ENCODE assay signal across 8 cellular contexts in the genomic region with DNA sequence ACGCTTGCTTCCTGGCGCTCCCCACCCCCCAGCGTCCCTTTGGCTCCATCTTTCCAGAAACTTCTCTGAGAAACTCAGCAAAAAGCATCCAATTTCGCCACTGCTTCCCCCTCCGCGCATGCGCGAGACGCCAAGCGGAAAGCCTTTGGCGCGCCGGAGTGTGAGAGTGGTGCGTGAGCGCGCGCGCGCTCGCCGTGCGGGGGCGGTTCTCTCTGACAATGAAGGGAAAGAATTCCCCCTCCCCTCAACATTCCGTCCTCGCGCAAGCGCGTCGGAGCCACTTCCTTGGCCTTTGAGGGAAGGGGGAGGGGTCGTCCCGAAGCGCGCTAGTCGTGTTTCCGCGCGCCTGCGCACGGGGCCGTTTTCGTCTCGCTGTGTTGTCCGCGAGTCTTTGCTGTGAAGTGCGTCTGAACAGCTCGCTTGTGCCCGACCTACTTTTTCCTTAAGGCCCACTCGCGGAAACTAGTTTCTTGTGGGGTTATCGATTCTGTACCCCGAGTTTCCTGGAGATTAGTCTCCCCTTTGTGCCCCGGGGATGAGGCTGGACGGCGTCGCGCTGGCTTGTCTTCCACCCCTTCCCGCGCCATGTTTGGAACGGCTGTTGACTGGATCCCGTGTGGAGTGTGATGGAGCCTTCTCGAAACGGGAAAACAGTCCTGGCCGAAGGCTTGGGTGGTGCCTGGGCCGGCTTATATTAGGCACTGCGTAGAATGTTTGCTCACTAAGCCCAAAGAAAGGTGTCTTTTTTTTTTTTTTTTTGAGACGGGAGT. TPM values are rescaled to one million over a fixed set of nuclear protein-coding genes. Genes with fewer than 3 reads are reported as not detected.
DNase-seq lines count a peak whose midpoint lies in the region; ATAC-seq and TF ChIP-seq lines count a peak whose summit lies in the region.

No MANE protein-coding gene starts in this region.

- H3K36me3 ChIP-seq in SU-DHL-6 (ENCODE audit: low read length) = no peaks in the 10 kb centered on the region
- H3K36me3 ChIP-seq in thoracic aorta = no peaks in the 10 kb centered on the region

- H3K36me3 Mint-ChIP-seq in activated naive CD8-positive, alpha-beta T cell treated with anti-CD3 and anti-CD28 coated beads, Interleukin-2, amount 50 U/mL, for 24 hours (ENCODE audit: low read depth) = peaks cover 6% of the 10 kb centered on the region
- H3K36me3 Mint-ChIP-seq in osteocyte (ENCODE audit: unreplicated experiment) = peaks cover 1% of the 10 kb centered on the region

- peak; percentile 94 for DNase-seq in GM10266 (ENCODE audit: extremely low spot score)
- peak; percentile 93 for DNase-seq in NCI-H1417 treated with DMSO at 0.1 percent for 48 hours (lab: John Stamatoyannopoulos, UW)
- peak; percentile 100 for DNase-seq in activated naive CD8-positive, alpha-beta T cell treated with anti-CD3 and anti-CD28 coated beads, Interleukin-2, amount 50 U/mL, for 24 hours
- peak; percentile 100 for DNase-seq in Right ventricle myocardium inferior (ENCODE audit: missing footprints)
- DNase-seq in osteocyte (ENCODE audit: extremely low spot score, unreplicated experiment) = peak; percentile 100
- peak; percentile 98 for DNase-seq in thoracic aorta (ENCODE audit: low spot score)

- no peaks in the 10 kb centered on the region for H3K9me3 Mint-ChIP-seq in activated naive CD8-positive, alpha-beta T cell treated with anti-CD3 and anti-CD28 coated beads, Interleukin-2, amount 50 U/mL, for 24 hours
- no peaks in the 10 kb centered on the region for H3K9me3 Mint-ChIP-seq in osteocyte (ENCODE audit: unreplicated experiment)

- peaks cover 59% of the 10 kb centered on the region for H3F3A ChIP-seq in SU-DHL-6 (ENCODE audit: insufficient read depth)

- peak overlapping the region; percentile 88 for H3K9ac ChIP-seq in SU-DHL-6 (ENCODE audit: low read length)

- peak overlapping the region; percentile 90 for H3K4me3 Mint-ChIP-seq in activated naive CD8-positive, alpha-beta T cell treated with anti-CD3 and anti-CD28 coated beads, Interleukin-2, amount 50 U/mL, for 24 hours
- H3K4me3 Mint-ChIP-seq in osteocyte (ENCODE audit: unreplicated experiment) = peak overlapping the region; percentile 93

- H3K27ac ChIP-seq in SU-DHL-6 (ENCODE audit: low read depth, low read length) (peak overlapping the region; percentile 98), thoracic aorta (peak overlapping the region; percentile 99 to 100)

- peak overlapping the region; percentile 72 for H3K4me3 ChIP-seq in SU-DHL-6 (ENCODE audit: insufficient read depth, low read length, poor library complexity, severe bottlenecking)
- peak overlapping the region; percentile 85 for H3K4me3 ChIP-seq in thoracic aorta

- H2AFZ ChIP-seq in SU-DHL-6 (ENCODE audit: low read depth, low read length, severe bottlenecking) = peak overlapping the region; percentile 49

- ATAC-seq in HG02678 (IDR thresholded peaks at IDR 0.05; ENCODE audit: unreplicated experiment) (peak; percentile 50), Right ventricle myocardium inferior (peak; percentile 91), thoracic aorta (ENCODE audit: insufficient number of reproducible peaks, low FRiP score, low read depth) (peak; percentile 89)
- ATAC-seq in activated naive CD8-positive, alpha-beta T cell treated with anti-CD3 and anti-CD28 coated beads, Interleukin-2, amount 50 U/mL, for 24 hours = peak; percentile 25

- H3K27me3 Mint-ChIP-seq in activated naive CD8-positive, alpha-beta T cell treated with anti-CD3 and anti-CD28 coated beads, Interleukin-2, amount 50 U/mL, for 24 hours = peaks cover 3% of the 10 kb centered on the region
- no peaks in the 10 kb centered on the region for H3K27me3 Mint-ChIP-seq in osteocyte (ENCODE audit: unreplicated experiment)

- H3K9me3 ChIP-seq in SU-DHL-6 (ENCODE audit: insufficient read depth, low read length) = no peaks in the 10 kb centered on the region
- no peaks in the 10 kb centered on the region for H3K9me3 ChIP-seq in thoracic aorta

- H3K27me3 ChIP-seq in SU-DHL-6 (ENCODE audit: low read length) (no peaks in the 10 kb centered on the region), thoracic aorta (replicated peaks; ENCODE audit: insufficient read depth) (no peaks in the 10 kb centered on the region)

- peak overlapping the region; percentile 100 for H3K4me2 ChIP-seq in SU-DHL-6 (ENCODE audit: low read depth, low read length, poor library complexity, severe bottlenecking)

- intact Hi-C loops in Right ventricle myocardium inferior (cut with DNase I) = loop anchor here (1.0 kb wide), 1 partner anchor 11 kb away; a partner anchor contains a TSS

- peak overlapping the region; percentile 99 for H3K27ac Mint-ChIP-seq in activated naive CD8-positive, alpha-beta T cell treated with anti-CD3 and anti-CD28 coated beads, Interleukin-2, amount 50 U/mL, for 24 hours
- peak overlapping the region; percentile 99 for H3K27ac Mint-ChIP-seq in osteocyte (ENCODE audit: unreplicated experiment)

- peaks cover 46% of the 10 kb centered on the region for H3K4me1 Mint-ChIP-seq in activated naive CD8-positive, alpha-beta T cell treated with anti-CD3 and anti-CD28 coated beads, Interleukin-2, amount 50 U/mL, for 24 hours
- peaks cover 25% of the 10 kb centered on the region for H3K4me1 Mint-ChIP-seq in osteocyte (ENCODE audit: unreplicated experiment)

- peaks cover 4% of the 10 kb centered on the region; the same call in 1 of the 2 replicates for H3K79me2 ChIP-seq in SU-DHL-6 (ENCODE audit: insufficient read depth, low read length)

- H4K20me1 ChIP-seq in SU-DHL-6 (ENCODE audit: low read depth, low read length) = no peaks in the 10 kb centered on the region

- no peak for TF ChIP-seq CTCF in GM10266 (IDR thresholded peaks at IDR 0.05; ENCODE audit: control insufficient read depth, insufficient read depth, low read depth, missing control alignments)
- no peak for TF ChIP-seq CTCF in SU-DHL-6 (IDR thresholded peaks at IDR 0.05; ENCODE audit: insufficient read depth, low read length, poor library complexity, severe bottlenecking)
- TF ChIP-seq CTCF in osteocyte (IDR thresholded peaks at IDR 0.05) = no peak
- TF ChIP-seq CTCF in thoracic aorta (IDR thresholded peaks at IDR 0.05) = no peak

- H3K4me1 ChIP-seq in thoracic aorta (ENCODE audit: control insufficient read depth in 1 of 2, low read depth in 2 of 2) = peaks cover 5 to 33% of the 10 kb centered on the region in 2 donors

- no peaks in the 10 kb centered on the region for H3K9me2 ChIP-seq in SU-DHL-6 (replicated peaks; ENCODE audit: insufficient read depth, low read length)

RNA-seq across cellular contexts. Expression of a gene that starts 11.6 kb away (rescaled TPM):
- total RNA-seq in Right ventricle myocardium inferior (21.4 TPM), osteocyte (54.0 and 59.8 TPM in 2 replicates), thoracic aorta (10 to 100 TPM; 52.3 to 96.9 TPM)

RNA-seq across cellular contexts. Expression of a gene that starts 28.5 kb away (rescaled TPM):
- total RNA-seq in Right ventricle myocardium inferior (6.2 TPM), osteocyte (1.5 and 1.6 TPM in 2 replicates), thoracic aorta (under 1 TPM; 0.81 to 0.99 TPM)

Comparison
In these comparisons a context has a peak if more than half of its experiments do, and no peak if none do; other contexts are left out.
1. Peak in every context shown above with its lines: DNase-seq, ATAC-seq, H3K4me3 ChIP-seq and H3K27ac ChIP-seq.
2. ATAC-seq: peak in every context shown above with its lines; median percentile 91 in Right ventricle myocardium inferior; 89 in thoracic aorta; 50 in HG02678; 25 in activated naive CD8-positive, alpha-beta T cell treated with anti-CD3 and anti-CD28 coated beads, Interleukin-2, amount 50 U/mL, for 24 hours.